In the genomic region with DNA sequence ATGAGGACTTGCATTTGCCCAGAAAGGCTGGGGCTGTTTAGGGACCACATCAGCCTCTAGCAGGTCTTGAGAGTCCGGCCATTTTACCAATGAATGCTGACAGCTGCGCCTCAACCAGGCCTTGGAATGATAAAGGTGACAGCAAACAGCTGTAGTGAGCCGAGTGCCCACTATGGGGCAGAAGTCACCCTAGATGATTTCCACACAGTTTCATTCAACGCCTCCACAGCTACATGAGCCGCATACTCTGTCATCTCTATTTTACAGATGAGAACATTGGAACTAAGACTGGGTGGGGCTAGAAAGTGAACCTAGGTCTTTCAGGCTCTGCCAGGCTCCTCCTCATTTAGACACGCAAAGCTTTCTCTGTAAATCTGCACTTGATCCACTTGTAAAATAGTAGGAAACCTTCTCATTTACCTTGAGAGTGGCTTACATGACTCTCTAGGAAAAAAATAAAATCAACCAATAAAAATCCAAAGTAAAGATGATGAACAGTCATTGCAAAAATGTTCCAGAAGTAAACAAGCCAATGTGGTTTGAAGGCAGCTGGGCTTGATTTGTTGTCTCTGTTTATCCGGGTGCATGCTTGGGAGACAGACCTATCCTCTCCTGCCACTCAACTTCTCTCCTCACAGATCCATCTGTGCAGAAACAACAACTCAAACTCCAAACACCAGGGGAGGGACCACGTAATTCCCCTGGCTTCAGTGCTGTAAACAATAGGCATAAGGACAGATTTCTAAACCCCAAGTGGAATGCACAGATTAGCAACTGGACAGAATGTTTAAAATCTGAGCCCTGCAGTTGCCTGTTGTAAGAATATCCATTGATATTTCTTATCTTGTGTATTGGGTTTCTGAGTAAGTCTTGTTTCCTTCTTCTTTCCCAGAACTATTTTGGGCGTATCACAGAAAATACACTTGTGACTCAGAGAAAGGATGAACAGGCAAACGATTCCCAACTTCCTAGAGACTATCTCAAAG, we compare ENCODE assay signal across 8 cellular contexts. TPM values are rescaled to one million over a fixed set of nuclear protein-coding genes. Genes with fewer than 3 reads are reported as not detected.
DNase-seq lines count a peak whose midpoint lies in the region; ATAC-seq, FAIRE-seq and TF ChIP-seq lines count a peak whose summit lies in the region.

No MANE protein-coding gene starts in this region.

- H3K9ac ChIP-seq in Loucy (ENCODE audit: low read depth, low read length, poor library complexity, severe bottlenecking) (no peak overlapping the region), kidney (ENCODE audit: low read length in 2 of 2) (no peak overlapping the region)

- H3K9me3 ChIP-seq in A673 (ENCODE audit: low read depth, low read length, poor library complexity, severe bottlenecking) (no peaks in the 10 kb centered on the region), Loucy (ENCODE audit: insufficient read depth, low read depth, low read length) (no peaks in the 10 kb centered on the region), kidney (ENCODE audit: control insufficient read depth in 1 of 2, low read length in 2 of 2) (no peaks in the 10 kb centered on the region)

- no peak overlapping the region for H2AFZ ChIP-seq in Loucy (ENCODE audit: low read length)

- intact Hi-C loops in A673 (cut with micrococcal nuclease; ENCODE audit: unreplicated experiment) = no loop called here
- intact Hi-C loops in MCF 10A (cut with micrococcal nuclease) = loop anchor here (1.0 to 10.0 kb wide), 3 partner anchors 60 to 318 kb away; no protein-coding TSS in a partner anchor
- intact Hi-C loops in kidney (cut with DNase I) = no loop called here

- FAIRE-seq in GM12891 (lab: Jason Lieb, UNC) (peak; percentile 5), kidney (lab: Jason Lieb, UNC) (no peak)

- H4K20me1 ChIP-seq in Loucy (ENCODE audit: insufficient read depth, low read length, poor library complexity, severe bottlenecking) = no peaks in the 10 kb centered on the region

- no TSS peak for BruUV-seq in A673 (replicated peaks; lab: Mats Ljungman, UMichigan)
- no TSS peak for BruUV-seq in MCF 10A (replicated peaks; lab: Mats Ljungman, UMichigan)

- CTCF ChIA-PET in A673 (lab: Charles Lee) = interaction anchor here (0.6 to 1.2 kb wide), 3 partner anchors 9 to 353 kb away, joined by 3 to 7 read pairs (median 6); no protein-coding TSS in a partner anchor
- CTCF ChIA-PET in MCF 10A (lab: Yijun Ruan, JAX) = interaction anchor here (0.6 to 2.3 kb wide), 23 partner anchors 9 to 354 kb away, joined by 3 to 11 read pairs (median 4); no protein-coding TSS in a partner anchor

- no peaks in the 10 kb centered on the region for H3K79me2 ChIP-seq in Loucy (ENCODE audit: insufficient read depth, low read length)

- H3K27me3 Mint-ChIP-seq in MCF 10A (ENCODE audit: insufficient read depth, unreplicated experiment) = no peaks in the 10 kb centered on the region

- H3K4me3 Mint-ChIP-seq in MCF 10A (ENCODE audit: unreplicated experiment) = peak overlapping the region; percentile 29

- H3K9me2 ChIP-seq in Loucy (replicated peaks; ENCODE audit: low read depth, low read length) = no peaks in the 10 kb centered on the region

- H3K27me3 ChIP-seq in A673 (replicated peaks; ENCODE audit: insufficient read depth, low read depth, low read length, poor library complexity) (no peaks in the 10 kb centered on the region), Loucy (ENCODE audit: insufficient read depth, low read length, poor library complexity, severe bottlenecking) (no peaks in the 10 kb centered on the region)

- H3K9me3 Mint-ChIP-seq in MCF 10A (ENCODE audit: unreplicated experiment) = no peaks in the 10 kb centered on the region

- POLR2A ChIA-PET in A673 (lab: Charles Lee; ENCODE audit: low non-redundant PET) = interaction anchor here (0.5 kb wide), 1 partner anchor 164 kb away, joined by 7 read pairs; no protein-coding TSS in a partner anchor
- POLR2A ChIA-PET in MCF 10A (lab: Yijun Ruan, JAX) = interaction anchor here (0.6 to 2.1 kb wide), 10 partner anchors 8 to 197 kb away, joined by 3 to 26 read pairs (median 4); a partner anchor contains a TSS

- no peak for ATAC-seq in HG03025 (IDR thresholded peaks at IDR 0.05; ENCODE audit: low FRiP score, unreplicated experiment)

- H3K4me3 ChIP-seq in A673 (ENCODE audit: low read depth, low read length, poor library complexity, severe bottlenecking) (no peak overlapping the region), Loucy (ENCODE audit: low read length, poor library complexity, severe bottlenecking) (no peak overlapping the region), kidney (ENCODE audit: low read length in 2 of 2) (no peak overlapping the region)

- H3K27ac Mint-ChIP-seq in MCF 10A (ENCODE audit: low read depth, unreplicated experiment) = peak overlapping the region; percentile 93

- peaks cover 43% of the 10 kb centered on the region for H3K36me3 Mint-ChIP-seq in MCF 10A (ENCODE audit: insufficient read depth, unreplicated experiment)

- H3K27ac ChIP-seq in A673 (ENCODE audit: low read depth, low read length, poor library complexity, severe bottlenecking) (no peak overlapping the region), kidney (ENCODE audit: low read depth in 2 of 2, low read length in 2 of 2) (no peak overlapping the region)

- H3K4me1 ChIP-seq in A673 (ENCODE audit: insufficient read depth, low read length, poor library complexity, severe bottlenecking) (no peaks in the 10 kb centered on the region), Loucy (ENCODE audit: insufficient read depth, low read length, poor library complexity, severe bottlenecking) (peaks cover 6% of the 10 kb centered on the region), kidney (ENCODE audit: control insufficient read depth in 1 of 2, insufficient read depth in 1 of 2, low read depth in 1 of 2, low read length in 2 of 2) (peaks cover 5 to 8% of the 10 kb centered on the region in 2 donors)

- H3K4me2 ChIP-seq in Loucy (ENCODE audit: low read depth, low read length, poor library complexity, severe bottlenecking) = no peak overlapping the region

- peaks cover 22% of the 10 kb centered on the region for H3K4me1 Mint-ChIP-seq in MCF 10A (ENCODE audit: insufficient read depth, unreplicated experiment)

- H3F3A ChIP-seq in Loucy (ENCODE audit: low read depth) = no peaks in the 10 kb centered on the region

- no peak for TF ChIP-seq POLR2A in GM12891 (IDR thresholded peaks at IDR 0.05; ENCODE audit: low read depth, low read length)

- peak; percentile 70 for DNase-seq in A673 (ENCODE audit: low spot score)
- DNase-seq in GM12891 (ENCODE audit: insufficient read length, low spot score) = peak; percentile 23
- peak; percentile 28 for DNase-seq in SKM-1 (lab: John Stamatoyannopoulos, UW; ENCODE audit: unreplicated experiment)
- DNase-seq in MCF 10A (ENCODE audit: unreplicated experiment) = peak; percentile 84
- DNase-seq in kidney = no peak
- DNase-seq in stimulated activated CD4-positive, alpha-beta T cell treated with anti-CD3 and anti-CD28 coated beads, Interleukin-15, amount 100 ng/mL, for 48 hours (ENCODE audit: low read depth in 2 of 2) = peak; percentile 8 to 36

- TF ChIP-seq CTCF in A673 (conservative IDR thresholded peaks at IDR 0.05; ENCODE audit: low read depth, low read length) (peak; percentile 71), Loucy (conservative IDR thresholded peaks at IDR 0.05; ENCODE audit: low read length) (peak; percentile 73), MCF 10A (IDR thresholded peaks at IDR 0.05; ENCODE audit: unreplicated experiment) (peak; percentile 69), kidney (IDR thresholded peaks at IDR 0.05; ENCODE audit: borderline replicate concordance, extremely low read depth, insufficient read depth) (peak; percentile 49)

- no peaks in the 10 kb centered on the region for H3K36me3 ChIP-seq in A673 (ENCODE audit: insufficient read depth, low read length, poor library complexity, severe bottlenecking)
- no peaks in the 10 kb centered on the region for H3K36me3 ChIP-seq in Loucy (ENCODE audit: insufficient read depth, low read length)
- peaks cover 11% of the 10 kb centered on the region in 2 donors for H3K36me3 ChIP-seq in kidney (ENCODE audit: control insufficient read depth in 1 of 2, insufficient read depth in 2 of 2, low read length in 2 of 2)

TF ChIP-seq in GM12891, 5 proteins besides CTCF, POLR2A, EP300 and RAD21:
- TF ChIP-seq POU2F2 (IDR thresholded peaks at IDR 0.05; ENCODE audit: low read depth, low read length) (no peak), PAX5 (IDR thresholded peaks at IDR 0.05; ENCODE audit: insufficient read depth, low read length, severe bottlenecking) (no peak), TAF1 (IDR thresholded peaks at IDR 0.05; ENCODE audit: low read depth, low read length) (no peak), POLR2AphosphoS5 (IDR thresholded peaks at IDR 0.05; ENCODE audit: low read depth, low read length) (no peak), SPI1 (IDR thresholded peaks at IDR 0.05; ENCODE audit: low read depth, low read length) (no peak)

RNA-seq across cellular contexts. Expression of a gene that starts 31.5 kb away (rescaled TPM):
- not detected in 2 replicates for total RNA-seq in A673 (2021)
- 0.30 TPM for polyA plus RNA-seq in GM12891 (2012; ENCODE audit: low read depth, missing spikeins)
- not detected in 2 replicates for total RNA-seq in MCF 10A (2022)
- not detected for total RNA-seq in kidney
- polyA plus RNA-seq in kidney (ENCODE audit: insufficient read depth, low read depth, low replicate concordance) = not detected
